ENCODE assay signal across 1 cellular context in the genomic region with DNA sequence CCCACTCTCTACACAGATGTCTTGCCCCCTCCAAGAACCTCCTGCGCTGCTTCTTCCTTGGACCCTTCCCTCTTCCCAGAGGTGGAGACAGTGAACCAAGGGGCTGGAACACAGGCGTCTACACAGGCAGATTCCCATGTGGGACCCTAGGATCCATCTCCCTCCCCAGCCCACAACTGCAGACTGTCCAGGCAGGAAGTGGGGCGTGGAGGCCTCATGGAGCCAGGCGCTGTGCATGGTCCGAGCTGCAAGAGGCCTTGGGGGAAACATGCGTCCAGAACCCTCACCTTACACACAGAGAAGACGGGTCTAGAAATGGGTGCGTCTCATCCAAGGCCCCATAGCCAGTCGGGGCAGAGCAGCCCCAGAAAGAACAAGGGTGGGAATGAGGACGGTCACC.
TF ChIP-seq lines count a peak whose summit lies in the region.

No MANE protein-coding gene starts in this region.

TF ChIP-seq in WTC11, 78 proteins besides CTCF, POLR2A, EP300 and RAD21 (continued from another document):
- TF ChIP-seq, protein P1, sequence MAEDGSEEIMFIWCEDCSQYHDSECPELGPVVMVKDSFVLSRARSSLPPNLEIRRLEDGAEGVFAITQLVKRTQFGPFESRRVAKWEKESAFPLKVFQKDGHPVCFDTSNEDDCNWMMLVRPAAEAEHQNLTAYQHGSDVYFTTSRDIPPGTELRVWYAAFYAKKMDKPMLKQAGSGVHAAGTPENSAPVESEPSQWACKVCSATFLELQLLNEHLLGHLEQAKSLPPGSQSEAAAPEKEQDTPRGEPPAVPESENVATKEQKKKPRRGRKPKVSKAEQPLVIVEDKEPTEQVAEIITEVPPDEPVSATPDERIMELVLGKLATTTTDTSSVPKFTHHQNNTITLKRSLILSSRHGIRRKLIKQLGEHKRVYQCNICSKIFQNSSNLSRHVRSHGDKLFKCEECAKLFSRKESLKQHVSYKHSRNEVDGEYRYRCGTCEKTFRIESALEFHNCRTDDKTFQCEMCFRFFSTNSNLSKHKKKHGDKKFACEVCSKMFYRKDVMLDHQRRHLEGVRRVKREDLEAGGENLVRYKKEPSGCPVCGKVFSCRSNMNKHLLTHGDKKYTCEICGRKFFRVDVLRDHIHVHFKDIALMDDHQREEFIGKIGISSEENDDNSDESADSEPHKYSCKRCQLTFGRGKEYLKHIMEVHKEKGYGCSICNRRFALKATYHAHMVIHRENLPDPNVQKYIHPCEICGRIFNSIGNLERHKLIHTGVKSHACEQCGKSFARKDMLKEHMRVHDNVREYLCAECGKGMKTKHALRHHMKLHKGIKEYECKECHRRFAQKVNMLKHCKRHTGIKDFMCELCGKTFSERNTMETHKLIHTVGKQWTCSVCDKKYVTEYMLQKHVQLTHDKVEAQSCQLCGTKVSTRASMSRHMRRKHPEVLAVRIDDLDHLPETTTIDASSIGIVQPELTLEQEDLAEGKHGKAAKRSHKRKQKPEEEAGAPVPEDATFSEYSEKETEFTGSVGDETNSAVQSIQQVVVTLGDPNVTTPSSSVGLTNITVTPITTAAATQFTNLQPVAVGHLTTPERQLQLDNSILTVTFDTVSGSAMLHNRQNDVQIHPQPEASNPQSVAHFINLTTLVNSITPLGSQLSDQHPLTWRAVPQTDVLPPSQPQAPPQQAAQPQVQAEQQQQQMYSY (CRISPR knock-in tag; IDR thresholded peaks at IDR 0.05), result no peak
- no peak for TF ChIP-seq OVOL2 (CRISPR knock-in tag; IDR thresholded peaks at IDR 0.05; ENCODE audit: borderline replicate concordance)
- TF ChIP-seq, protein P2, sequence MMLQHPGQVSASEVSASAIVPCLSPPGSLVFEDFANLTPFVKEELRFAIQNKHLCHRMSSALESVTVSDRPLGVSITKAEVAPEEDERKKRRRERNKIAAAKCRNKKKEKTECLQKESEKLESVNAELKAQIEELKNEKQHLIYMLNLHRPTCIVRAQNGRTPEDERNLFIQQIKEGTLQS (CRISPR knock-in tag; conservative IDR thresholded peaks at IDR 0.05), result no peak
- TF ChIP-seq HMGA2 (CRISPR knock-in tag; IDR thresholded peaks at IDR 0.05), result no peak
- TF ChIP-seq ZNF263 (CRISPR knock-in tag; IDR thresholded peaks at IDR 0.05; ENCODE audit: low read depth), result no peak
- no peak for TF ChIP-seq SMAD4 (CRISPR knock-in tag; IDR thresholded peaks at IDR 0.05)
- no peak for TF ChIP-seq RELA (CRISPR knock-in tag; IDR thresholded peaks at IDR 0.05; ENCODE audit: borderline replicate concordance)
